Comparison of ENCODE assay signal across 1 cellular context in the genomic region with DNA sequence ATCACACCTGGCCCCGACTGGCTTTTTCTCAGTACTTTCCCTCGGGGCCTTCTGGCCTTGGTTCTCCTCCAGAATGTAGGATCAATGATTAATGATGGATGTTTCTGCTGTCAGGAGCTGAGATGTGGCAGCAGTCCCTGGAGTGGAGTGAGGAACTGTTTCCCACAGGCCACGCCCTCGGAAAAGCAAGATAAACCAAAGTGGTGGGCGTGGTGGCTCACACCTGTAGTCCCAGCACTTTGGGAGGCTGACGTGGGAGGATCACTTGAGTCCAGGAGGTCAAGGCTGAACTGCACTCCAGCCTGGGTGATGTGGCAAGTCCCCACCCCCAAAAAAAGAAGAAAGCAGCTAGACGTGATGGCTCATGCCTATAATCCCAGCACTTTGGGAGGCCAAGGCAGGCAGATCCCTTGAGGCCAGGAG.
TF ChIP-seq lines count a peak whose summit lies in the region.

No MANE protein-coding gene starts in this region.

TF ChIP-seq in HepG2, 621 proteins besides CTCF, POLR2A, EP300 and RAD21 (continued from another document and continues in another):
- TF ChIP-seq STAT6 (CRISPR knock-in tag; IDR thresholded peaks at IDR 0.05; ENCODE audit: borderline replicate concordance): no peak
- no peak for TF ChIP-seq CENPT (CRISPR knock-in tag; IDR thresholded peaks at IDR 0.05; ENCODE audit: low read depth)
- no peak for TF ChIP-seq NFYC (CRISPR knock-in tag; IDR thresholded peaks at IDR 0.05)
- TF ChIP-seq ZFP90 (CRISPR knock-in tag; IDR thresholded peaks at IDR 0.05; ENCODE audit: borderline replicate concordance): no peak
- TF ChIP-seq, protein P1, sequence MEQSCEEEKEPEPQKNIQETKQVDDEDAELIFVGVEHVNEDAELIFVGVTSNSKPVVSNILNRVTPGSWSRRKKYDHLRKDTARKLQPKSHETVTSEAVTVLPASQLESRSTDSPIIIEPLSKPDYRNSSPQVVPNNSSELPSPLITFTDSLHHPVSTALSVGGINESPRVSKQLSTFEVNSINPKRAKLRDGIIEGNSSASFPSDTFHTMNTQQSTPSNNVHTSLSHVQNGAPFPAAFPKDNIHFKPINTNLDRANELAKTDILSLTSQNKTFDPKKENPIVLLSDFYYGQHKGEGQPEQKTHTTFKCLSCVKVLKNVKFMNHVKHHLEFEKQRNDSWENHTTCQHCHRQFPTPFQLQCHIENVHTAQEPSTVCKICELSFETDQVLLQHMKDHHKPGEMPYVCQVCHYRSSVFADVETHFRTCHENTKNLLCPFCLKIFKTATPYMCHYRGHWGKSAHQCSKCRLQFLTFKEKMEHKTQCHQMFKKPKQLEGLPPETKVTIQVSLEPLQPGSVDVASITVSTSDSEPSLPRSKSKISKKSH (CRISPR knock-in tag; IDR thresholded peaks at IDR 0.05; ENCODE audit: borderline replicate concordance): no peak
- no peak for TF ChIP-seq FOSL1 (CRISPR knock-in tag; IDR thresholded peaks at IDR 0.05; ENCODE audit: borderline replicate concordance)
- TF ChIP-seq, protein P2, sequence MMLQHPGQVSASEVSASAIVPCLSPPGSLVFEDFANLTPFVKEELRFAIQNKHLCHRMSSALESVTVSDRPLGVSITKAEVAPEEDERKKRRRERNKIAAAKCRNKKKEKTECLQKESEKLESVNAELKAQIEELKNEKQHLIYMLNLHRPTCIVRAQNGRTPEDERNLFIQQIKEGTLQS (CRISPR knock-in tag; IDR thresholded peaks at IDR 0.05): no peak
- TF ChIP-seq AGO2 (optimal IDR thresholded peaks at IDR 0.05; ENCODE audit: low read depth, low read length): no peak
- no peak for TF ChIP-seq FOXJ3 (CRISPR knock-in tag; IDR thresholded peaks at IDR 0.05; ENCODE audit: borderline replicate concordance)
- no peak for TF ChIP-seq ZNF484 (CRISPR knock-in tag; IDR thresholded peaks at IDR 0.05; ENCODE audit: borderline replicate concordance, low read depth)
- no peak for TF ChIP-seq SRSF9 (IDR thresholded peaks at IDR 0.05; ENCODE audit: borderline replicate concordance, insufficient read depth, low read depth, low read length, poor library complexity, severe bottlenecking)
- no peak for TF ChIP-seq ZNF160 (CRISPR knock-in tag; IDR thresholded peaks at IDR 0.05)
- TF ChIP-seq ZNF234 (CRISPR knock-in tag; conservative IDR thresholded peaks at IDR 0.05): no peak
- no peak for TF ChIP-seq HNRNPK (IDR thresholded peaks at IDR 0.05; ENCODE audit: low read depth, low read length, poor library complexity, severe bottlenecking)
- no peak for TF ChIP-seq ZNF572 (CRISPR knock-in tag; IDR thresholded peaks at IDR 0.05)
- TF ChIP-seq KDM1A (CRISPR knock-in tag; IDR thresholded peaks at IDR 0.05): 0 out of 2 replicates have a peak, but pooled peaks have one; percentile 67
- no peak for TF ChIP-seq ZNF326 (CRISPR knock-in tag; IDR thresholded peaks at IDR 0.05; ENCODE audit: borderline replicate concordance)
- no peak for TF ChIP-seq ZNF569 (CRISPR knock-in tag; IDR thresholded peaks at IDR 0.05; ENCODE audit: borderline replicate concordance)
- no peak for TF ChIP-seq TCF7L2 (IDR thresholded peaks at IDR 0.05; ENCODE audit: low read depth, low read length)
- TF ChIP-seq POLR2AphosphoS2 (IDR thresholded peaks at IDR 0.05; ENCODE audit: low read depth, low read length): no peak
- TF ChIP-seq SMC3 (IDR thresholded peaks at IDR 0.05; ENCODE audit: low read length): no peak
- no peak for TF ChIP-seq SNAI1 (CRISPR knock-in tag; IDR thresholded peaks at IDR 0.05; ENCODE audit: borderline replicate concordance)
- no peak for TF ChIP-seq E2F1 (CRISPR knock-in tag; IDR thresholded peaks at IDR 0.05)
- TF ChIP-seq ZNF354B (CRISPR knock-in tag; IDR thresholded peaks at IDR 0.05): no peak
- no peak for TF ChIP-seq ZNF362 (CRISPR knock-in tag; IDR thresholded peaks at IDR 0.05; ENCODE audit: borderline replicate concordance)
- TF ChIP-seq, protein P3, sequence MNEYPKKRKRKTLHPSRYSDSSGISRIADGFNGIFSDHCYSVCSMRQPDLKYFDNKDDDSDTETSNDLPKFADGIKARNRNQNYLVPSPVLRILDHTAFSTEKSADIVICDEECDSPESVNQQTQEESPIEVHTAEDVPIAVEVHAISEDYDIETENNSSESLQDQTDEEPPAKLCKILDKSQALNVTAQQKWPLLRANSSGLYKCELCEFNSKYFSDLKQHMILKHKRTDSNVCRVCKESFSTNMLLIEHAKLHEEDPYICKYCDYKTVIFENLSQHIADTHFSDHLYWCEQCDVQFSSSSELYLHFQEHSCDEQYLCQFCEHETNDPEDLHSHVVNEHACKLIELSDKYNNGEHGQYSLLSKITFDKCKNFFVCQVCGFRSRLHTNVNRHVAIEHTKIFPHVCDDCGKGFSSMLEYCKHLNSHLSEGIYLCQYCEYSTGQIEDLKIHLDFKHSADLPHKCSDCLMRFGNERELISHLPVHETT (CRISPR knock-in tag; conservative IDR thresholded peaks at IDR 0.05): no peak
- TF ChIP-seq KAT2B (IDR thresholded peaks at IDR 0.05; ENCODE audit: borderline replicate concordance, low read depth, low read length): no peak
- TF ChIP-seq ZNF432 (CRISPR knock-in tag; IDR thresholded peaks at IDR 0.05; ENCODE audit: borderline replicate concordance): no peak
- TF ChIP-seq TRIM24 (CRISPR knock-in tag; IDR thresholded peaks at IDR 0.05): no peak
- TF ChIP-seq MTERF4 (CRISPR knock-in tag; IDR thresholded peaks at IDR 0.05): no peak
- no peak for TF ChIP-seq ZNF33B (CRISPR knock-in tag; IDR thresholded peaks at IDR 0.05)
- TF ChIP-seq SPEN (CRISPR knock-in tag; IDR thresholded peaks at IDR 0.05; ENCODE audit: low read depth): 0 out of 2 replicates have a peak, but pooled peaks have one; percentile 23
- no peak for TF ChIP-seq EZH2 (conservative IDR thresholded peaks at IDR 0.05; ENCODE audit: low read depth, low read length)
- TF ChIP-seq RFXANK (CRISPR knock-in tag; IDR thresholded peaks at IDR 0.05): no peak
- no peak for TF ChIP-seq DDIT3 (CRISPR knock-in tag; IDR thresholded peaks at IDR 0.05)
- no peak for TF ChIP-seq ZNF737 (CRISPR knock-in tag; IDR thresholded peaks at IDR 0.05; ENCODE audit: borderline replicate concordance)
- no peak for TF ChIP-seq ZNF747 (CRISPR knock-in tag; IDR thresholded peaks at IDR 0.05; ENCODE audit: borderline replicate concordance)
- TF ChIP-seq, protein P4, sequence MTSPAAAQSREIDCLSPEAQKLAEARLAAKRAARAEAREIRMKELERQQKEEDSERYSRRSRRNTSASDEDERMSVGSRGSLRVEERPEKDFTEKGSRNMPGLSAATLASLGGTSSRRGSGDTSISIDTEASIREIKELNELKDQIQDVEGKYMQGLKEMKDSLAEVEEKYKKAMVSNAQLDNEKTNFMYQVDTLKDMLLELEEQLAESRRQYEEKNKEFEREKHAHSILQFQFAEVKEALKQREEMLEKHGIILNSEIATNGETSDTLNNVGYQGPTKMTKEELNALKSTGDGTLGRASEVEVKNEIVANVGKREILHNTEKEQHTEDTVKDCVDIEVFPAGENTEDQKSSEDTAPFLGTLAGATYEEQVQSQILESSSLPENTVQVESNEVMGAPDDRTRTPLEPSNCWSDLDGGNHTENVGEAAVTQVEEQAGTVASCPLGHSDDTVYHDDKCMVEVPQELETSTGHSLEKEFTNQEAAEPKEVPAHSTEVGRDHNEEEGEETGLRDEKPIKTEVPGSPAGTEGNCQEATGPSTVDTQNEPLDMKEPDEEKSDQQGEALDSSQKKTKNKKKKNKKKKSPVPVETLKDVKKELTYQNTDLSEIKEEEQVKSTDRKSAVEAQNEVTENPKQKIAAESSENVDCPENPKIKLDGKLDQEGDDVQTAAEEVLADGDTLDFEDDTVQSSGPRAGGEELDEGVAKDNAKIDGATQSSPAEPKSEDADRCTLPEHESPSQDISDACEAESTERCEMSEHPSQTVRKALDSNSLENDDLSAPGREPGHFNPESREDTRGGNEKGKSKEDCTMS (CRISPR knock-in tag; conservative IDR thresholded peaks at IDR 0.05): no peak
- no peak for TF ChIP-seq ZNF468 (CRISPR knock-in tag; IDR thresholded peaks at IDR 0.05)
- TF ChIP-seq, protein P5, sequence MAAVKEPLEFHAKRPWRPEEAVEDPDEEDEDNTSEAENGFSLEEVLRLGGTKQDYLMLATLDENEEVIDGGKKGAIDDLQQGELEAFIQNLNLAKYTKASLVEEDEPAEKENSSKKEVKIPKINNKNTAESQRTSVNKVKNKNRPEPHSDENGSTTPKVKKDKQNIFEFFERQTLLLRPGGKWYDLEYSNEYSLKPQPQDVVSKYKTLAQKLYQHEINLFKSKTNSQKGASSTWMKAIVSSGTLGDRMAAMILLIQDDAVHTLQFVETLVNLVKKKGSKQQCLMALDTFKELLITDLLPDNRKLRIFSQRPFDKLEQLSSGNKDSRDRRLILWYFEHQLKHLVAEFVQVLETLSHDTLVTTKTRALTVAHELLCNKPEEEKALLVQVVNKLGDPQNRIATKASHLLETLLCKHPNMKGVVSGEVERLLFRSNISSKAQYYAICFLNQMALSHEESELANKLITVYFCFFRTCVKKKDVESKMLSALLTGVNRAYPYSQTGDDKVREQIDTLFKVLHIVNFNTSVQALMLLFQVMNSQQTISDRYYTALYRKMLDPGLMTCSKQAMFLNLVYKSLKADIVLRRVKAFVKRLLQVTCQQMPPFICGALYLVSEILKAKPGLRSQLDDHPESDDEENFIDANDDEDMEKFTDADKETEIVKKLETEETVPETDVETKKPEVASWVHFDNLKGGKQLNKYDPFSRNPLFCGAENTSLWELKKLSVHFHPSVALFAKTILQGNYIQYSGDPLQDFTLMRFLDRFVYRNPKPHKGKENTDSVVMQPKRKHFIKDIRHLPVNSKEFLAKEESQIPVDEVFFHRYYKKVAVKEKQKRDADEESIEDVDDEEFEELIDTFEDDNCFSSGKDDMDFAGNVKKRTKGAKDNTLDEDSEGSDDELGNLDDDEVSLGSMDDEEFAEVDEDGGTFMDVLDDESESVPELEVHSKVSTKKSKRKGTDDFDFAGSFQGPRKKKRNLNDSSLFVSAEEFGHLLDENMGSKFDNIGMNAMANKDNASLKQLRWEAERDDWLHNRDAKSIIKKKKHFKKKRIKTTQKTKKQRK (IDR thresholded peaks at IDR 0.05; ENCODE audit: low read length): no peak
- no peak for TF ChIP-seq ZNF784 (CRISPR knock-in tag; IDR thresholded peaks at IDR 0.05; ENCODE audit: borderline replicate concordance)
